ENCODE assay signal across 8 cellular contexts in the genomic region with DNA sequence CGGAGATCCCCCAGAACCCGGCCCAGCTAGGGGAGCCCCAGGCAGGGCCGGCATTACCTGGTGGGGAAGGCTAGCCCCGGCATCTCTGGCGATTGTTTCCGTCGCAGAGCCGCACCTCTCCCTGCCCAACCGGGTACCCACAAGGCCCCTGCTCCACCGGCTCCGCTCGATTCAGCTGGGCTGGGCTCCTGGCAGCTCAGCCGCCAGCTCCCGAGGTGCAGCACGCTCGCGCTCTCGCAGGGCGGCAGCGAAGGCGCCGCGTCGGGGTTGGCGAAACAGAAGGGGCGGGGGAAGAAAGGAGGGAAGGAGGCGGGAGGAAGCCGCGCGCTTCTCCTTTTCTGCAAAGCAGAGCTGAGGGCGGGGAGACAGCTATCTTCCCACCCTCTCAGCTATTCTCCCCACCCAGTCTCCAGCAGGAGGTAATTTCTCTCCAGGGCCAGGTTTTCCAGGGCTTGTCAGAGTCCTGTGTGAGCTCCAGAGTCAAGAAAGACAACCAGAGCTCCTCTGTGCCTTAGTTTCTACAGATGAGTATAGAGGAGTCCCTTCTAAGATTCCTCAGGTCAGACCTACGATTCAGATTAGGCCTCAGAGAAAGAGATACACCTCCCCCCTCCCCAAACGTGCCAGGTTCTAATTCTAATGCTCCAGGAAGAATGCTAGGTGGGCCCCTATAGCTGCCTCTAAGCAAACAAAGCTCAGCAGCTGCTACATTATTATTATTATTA.
DNase-seq lines count a peak whose midpoint lies in the region; ATAC-seq and TF ChIP-seq lines count a peak whose summit lies in the region.

No MANE protein-coding gene starts in this region.

- intact Hi-C loops in vagina (cut with DNase I), result no loop called here

- TF ChIP-seq EP300 in Ishikawa (IDR thresholded peaks at IDR 0.05; ENCODE audit: borderline replicate concordance), result no peak

- H3K4me1 ChIP-seq in rectal smooth muscle tissue (ENCODE audit: control insufficient read depth, insufficient read depth, low read length), result peaks cover 9% of the 10 kb centered on the region
- H3K4me1 ChIP-seq in vagina, result peaks cover 38% of the 10 kb centered on the region

- peak overlapping the region; percentile 56 for H3K9ac ChIP-seq in rectal smooth muscle tissue (ENCODE audit: low read length)

- H3K4me3 ChIP-seq in rectal smooth muscle tissue (ENCODE audit: low read length), result peak overlapping the region; percentile 65
- peak overlapping the region; percentile 59 for H3K4me3 ChIP-seq in vagina

- peak; percentile 88 for DNase-seq in DMS79 (lab: John Stamatoyannopoulos, UW)
- peak; percentile 48 to 91 (median 60) for DNase-seq in T-helper 2 cell
- peak in 57 of 58 donors; percentile 15 to 92 (median 70) for DNase-seq in anterior cingulate cortex (lab: John Stamatoyannopoulos, UW)
- peak; percentile 78 for DNase-seq in hepatic stellate cell (ENCODE audit: low spot score)
- DNase-seq in vagina (ENCODE audit: extremely low spot score in 2 of 2), result peak in 1 of 2 donors; percentile 90

- TF ChIP-seq CTCF in vagina (IDR thresholded peaks at IDR 0.05), result no peak

- ATAC-seq in GM21528 (IDR thresholded peaks at IDR 0.05; ENCODE audit: low FRiP score, unreplicated experiment), result peak; percentile 92

- H3K27me3 ChIP-seq in rectal smooth muscle tissue (ENCODE audit: control insufficient read depth, insufficient read depth, low read length) (no peaks in the 10 kb centered on the region), vagina (no peaks in the 10 kb centered on the region)

- TF ChIP-seq POLR2A in vagina (IDR thresholded peaks at IDR 0.05), result peak in 1 of 2 donors; percentile 50

- no peaks in the 10 kb centered on the region for H3K36me3 ChIP-seq in rectal smooth muscle tissue (ENCODE audit: control insufficient read depth, insufficient read depth, low read length)
- no peaks in the 10 kb centered on the region for H3K36me3 ChIP-seq in vagina

- peak; percentile 17; the same call in 1 of the 2 replicates for TF ChIP-seq RAD21 in Ishikawa (IDR thresholded peaks at IDR 0.05; ENCODE audit: low read depth)

- no peaks in the 10 kb centered on the region for H3K9me3 ChIP-seq in vagina

- H3K27ac ChIP-seq in rectal smooth muscle tissue (ENCODE audit: low read depth, low read length) (peak overlapping the region; percentile 62), vagina (peak overlapping the region; percentile 87)

TF ChIP-seq in Ishikawa, 13 proteins besides CTCF, POLR2A, EP300 and RAD21:
- TF ChIP-seq, protein P1, sequence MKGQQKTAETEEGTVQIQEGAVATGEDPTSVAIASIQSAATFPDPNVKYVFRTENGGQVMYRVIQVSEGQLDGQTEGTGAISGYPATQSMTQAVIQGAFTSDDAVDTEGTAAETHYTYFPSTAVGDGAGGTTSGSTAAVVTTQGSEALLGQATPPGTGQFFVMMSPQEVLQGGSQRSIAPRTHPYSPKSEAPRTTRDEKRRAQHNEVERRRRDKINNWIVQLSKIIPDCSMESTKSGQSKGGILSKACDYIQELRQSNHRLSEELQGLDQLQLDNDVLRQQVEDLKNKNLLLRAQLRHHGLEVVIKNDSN (IDR thresholded peaks at IDR 0.05), result no peak
- no peak for TF ChIP-seq YY1 (IDR thresholded peaks at IDR 0.05; ENCODE audit: low read depth)
- TF ChIP-seq, protein P2, sequence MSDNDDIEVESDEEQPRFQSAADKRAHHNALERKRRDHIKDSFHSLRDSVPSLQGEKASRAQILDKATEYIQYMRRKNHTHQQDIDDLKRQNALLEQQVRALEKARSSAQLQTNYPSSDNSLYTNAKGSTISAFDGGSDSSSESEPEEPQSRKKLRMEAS (IDR thresholded peaks at IDR 0.05), result peak; percentile 92
- TF ChIP-seq TAF1 (IDR thresholded peaks at IDR 0.05; ENCODE audit: low read depth), result peak; percentile 55; the same call in 1 of the 2 replicates
- no peak for TF ChIP-seq EGR1 (IDR thresholded peaks at IDR 0.05)
- TF ChIP-seq CREB1 (IDR thresholded peaks at IDR 0.05; ENCODE audit: low read depth), result no peak
- peak; percentile 36; the same call in 1 of the 2 replicates for TF ChIP-seq TEAD4 (IDR thresholded peaks at IDR 0.05)
